Comparison of ENCODE assay signal across 29 cellular contexts in genomic region chr5:154034944-154035343, GRCh38.
"Had no signal": no experiment of that assay in that cellular context is flagged by ENCODE, and none has a peak within 500 bp of the region (broad histone marks: within the 10 kb centered on the region; RNA-seq: fewer than 3 reads in every experiment).

No MANE protein-coding gene starts in this region.

- H3K36me3 ChIP-seq: thoracic aorta, thyroid gland, uterus, vagina had no signal

- DNase-seq: stimulated activated CD4-positive, alpha-beta T cell treated with anti-CD3 and anti-CD28 coated beads, Interleukin-2, amount 100 ng/mL, for 48 hours; stimulated activated CD4-positive, alpha-beta T cell treated with anti-CD3 and anti-CD28 coated beads, Interleukin-4, amount 100 ng/mL, for 1 hour; stimulated activated CD4-positive, alpha-beta T cell treated with anti-CD3 and anti-CD28 coated beads, Interleukin-4, amount 100 ng/mL, for 24 hours; stimulated activated CD4-positive, alpha-beta T cell treated with anti-CD3 and anti-CD28 coated beads, Interleukin-4, amount 100 ng/mL, for 4 hours; stimulated activated CD8-positive, alpha-beta memory T cell treated with anti-CD3 and anti-CD28 coated beads, Interleukin-4, amount 100 ng/mL, for 48 hours; stimulated activated naive B cell treated with anti-CD40 and anti-IgM and Interleukin-4, amounts not matched to agents 10 μg/mL and 1 μg/mL and 100 μg/mL, for 72 hours; stimulated activated naive CD4-positive, alpha-beta T cell; stimulated activated naive CD4-positive, alpha-beta T cell treated with Interleukin-2 at 50 U/mL for 16 hours; stimulated activated naive CD8-positive, alpha-beta T cell treated with anti-CD3 and anti-CD28 coated beads, Interleukin-15, amount 100 ng/mL, for 72 hours; stimulated activated naive CD8-positive, alpha-beta T cell treated with anti-CD3 and anti-CD28 coated beads, Interleukin-15, Interleukin-2, amounts not matched to agents 100 U/mL and 50 U/mL, for 24 hours; stomach; substantia nigra; testis; thyroid gland; tibial artery; transverse colon; trophoblast cell; upper lobe of left lung; upper lobe of right lung; uterus had no signal

- ATAC-seq: stimulated activated effector memory CD8-positive, alpha-beta T cell treated with anti-CD3 and anti-CD28 coated beads, Interleukin-12 subunit alpha, Interleukin-12 subunit beta, amount 100 ng/mL, for 72 hours; stimulated activated memory B cell treated with anti-CD40 and anti-IgM and Interleukin-4, amounts not matched to agents 10 μg/mL and 1 μg/mL and 100 μg/mL, for 72 hours; stimulated activated naive B cell treated with anti-CD40 and anti-IgM and Interleukin-4, amounts not matched to agents 10 μg/mL and 1 μg/mL and 100 μg/mL, for 72 hours; stimulated activated naive CD8-positive, alpha-beta T cell treated with anti-CD3 and anti-CD28 coated beads, Interleukin-15, amount 100 ng/mL, for 72 hours; stimulated activated naive CD8-positive, alpha-beta T cell treated with anti-CD3 and anti-CD28 coated beads, Interleukin-15, Interleukin-2, amounts not matched to agents 100 U/mL and 50 U/mL, for 24 hours; upper lobe of right lung had no signal

- H3K4me3 ChIP-seq: stomach, suprapubic skin, testis, thoracic aorta, thyroid gland, tibial artery, tibial nerve, transverse colon, upper lobe of left lung, upper lobe of right lung, uterus, vagina had no signal

- H3K27me3 Mint-ChIP-seq: stimulated activated memory B cell treated with anti-CD40 and anti-IgM and Interleukin-4, amounts not matched to agents 10 μg/mL and 1 μg/mL and 100 μg/mL, for 72 hours; stimulated activated naive B cell treated with anti-CD40 and anti-IgM and Interleukin-4, amounts not matched to agents 10 μg/mL and 1 μg/mL and 100 μg/mL, for 72 hours; stimulated activated naive CD8-positive, alpha-beta T cell treated with anti-CD3 and anti-CD28 coated beads, Interleukin-15, amount 100 ng/mL, for 72 hours; stimulated activated naive CD8-positive, alpha-beta T cell treated with anti-CD3 and anti-CD28 coated beads, Interleukin-15, Interleukin-2, amounts not matched to agents 100 ng/mL and 50 ng/mL, for 24 hours; type B pancreatic cell had no signal

- H3K9me3 Mint-ChIP-seq: stimulated activated effector memory CD8-positive, alpha-beta T cell treated with anti-CD3 and anti-CD28 coated beads, Interleukin-12 subunit alpha, Interleukin-12 subunit beta, amount 100 ng/mL, for 72 hours; stimulated activated memory B cell treated with anti-CD40 and anti-IgM and Interleukin-4, amounts not matched to agents 10 μg/mL and 1 μg/mL and 100 μg/mL, for 72 hours; stimulated activated naive B cell treated with anti-CD40 and anti-IgM and Interleukin-4, amounts not matched to agents 10 μg/mL and 1 μg/mL and 100 μg/mL, for 72 hours; stimulated activated naive CD8-positive, alpha-beta T cell treated with anti-CD3 and anti-CD28 coated beads, Interleukin-15, amount 100 ng/mL, for 72 hours; stimulated activated naive CD8-positive, alpha-beta T cell treated with anti-CD3 and anti-CD28 coated beads, Interleukin-15, Interleukin-2, amounts not matched to agents 100 ng/mL and 50 ng/mL, for 24 hours; type B pancreatic cell had no signal

- H3K27ac ChIP-seq: stomach, suprapubic skin, testis, thoracic aorta, thyroid gland, tibial artery, tibial nerve, transverse colon, upper lobe of left lung, upper lobe of right lung, uterus, vagina had no signal

- FAIRE-seq: urothelium cell line had no signal

- H3K27ac Mint-ChIP-seq: stimulated activated effector memory CD8-positive, alpha-beta T cell treated with anti-CD3 and anti-CD28 coated beads, Interleukin-12 subunit alpha, Interleukin-12 subunit beta, amount 100 ng/mL, for 72 hours; stimulated activated memory B cell treated with anti-CD40 and anti-IgM and Interleukin-4, amounts not matched to agents 10 μg/mL and 1 μg/mL and 100 μg/mL, for 72 hours; stimulated activated naive B cell treated with anti-CD40 and anti-IgM and Interleukin-4, amounts not matched to agents 10 μg/mL and 1 μg/mL and 100 μg/mL, for 72 hours; stimulated activated naive CD8-positive, alpha-beta T cell treated with anti-CD3 and anti-CD28 coated beads, Interleukin-15, amount 100 ng/mL, for 72 hours; stimulated activated naive CD8-positive, alpha-beta T cell treated with anti-CD3 and anti-CD28 coated beads, Interleukin-15, Interleukin-2, amounts not matched to agents 100 ng/mL and 50 ng/mL, for 24 hours; type B pancreatic cell had no signal

- H3K4me3 Mint-ChIP-seq: stimulated activated effector memory CD8-positive, alpha-beta T cell treated with anti-CD3 and anti-CD28 coated beads, Interleukin-12 subunit alpha, Interleukin-12 subunit beta, amount 100 ng/mL, for 72 hours; stimulated activated memory B cell treated with anti-CD40 and anti-IgM and Interleukin-4, amounts not matched to agents 10 μg/mL and 1 μg/mL and 100 μg/mL, for 72 hours; stimulated activated naive B cell treated with anti-CD40 and anti-IgM and Interleukin-4, amounts not matched to agents 10 μg/mL and 1 μg/mL and 100 μg/mL, for 72 hours; stimulated activated naive CD8-positive, alpha-beta T cell treated with anti-CD3 and anti-CD28 coated beads, Interleukin-15, amount 100 ng/mL, for 72 hours; stimulated activated naive CD8-positive, alpha-beta T cell treated with anti-CD3 and anti-CD28 coated beads, Interleukin-15, Interleukin-2, amounts not matched to agents 100 ng/mL and 50 ng/mL, for 24 hours; type B pancreatic cell had no signal

- H3K9me3 ChIP-seq: stomach, suprapubic skin, testis, thoracic aorta, thyroid gland, tibial artery, tibial nerve, transverse colon, upper lobe of left lung, upper lobe of right lung, uterus, vagina had no signal

- H3K4me1 ChIP-seq: uterus had no signal
